19 cellular contexts compared by ENCODE assay signal in genomic region chr3:139226731-139227130, GRCh38.
"Had no signal": no experiment of that assay in that cellular context is flagged by ENCODE, and none has a peak within 500 bp of the region (broad histone marks: within the 10 kb centered on the region; RNA-seq: fewer than 3 reads in every experiment).

No MANE protein-coding gene starts in this region.

- H3K4me2 ChIP-seq: hepatocyte had no signal

- H3K4me3 ChIP-seq: colonic mucosa, dorsolateral prefrontal cortex, hepatocyte, spleen, upper lobe of left lung had no signal

- H2AFZ ChIP-seq: hepatocyte had no signal

- ATAC-seq: activated CD4-positive, alpha-beta T cell treated with anti-CD3 and anti-CD28 coated beads for 36 hours; effector memory CD8-positive, alpha-beta T cell; esophagus mucosa; natural killer cell treated with Interleukin-12 subunit alpha and Interleukin-12 subunit beta and Interleukin-15 and Interleukin-18, amount 100 ng/mL, for 72 hours; WTC11 had no signal

- H3K79me2 ChIP-seq: hepatocyte had no signal

- H3K27me3 ChIP-seq: colonic mucosa, hepatocyte, neutrophil, upper lobe of left lung had no signal

- H3K27ac ChIP-seq: colonic mucosa, dorsolateral prefrontal cortex, hepatocyte, neutrophil, spleen, upper lobe of left lung had no signal

- H3K9me3 ChIP-seq: colonic mucosa, neutrophil, spleen, upper lobe of left lung had no signal

- H3K36me3 ChIP-seq: colonic mucosa, neutrophil, spleen, upper lobe of left lung had no signal

- H3K4me1 ChIP-seq: colonic mucosa, spleen, upper lobe of left lung had no signal

- DNase-seq: activated CD4-positive, alpha-beta memory T cell treated with anti-CD3 and anti-CD28 coated beads for 36 hours; activated CD4-positive, alpha-beta T cell treated with anti-CD3 and anti-CD28 coated beads for 36 hours; activated naive CD4-positive, alpha-beta T cell treated with anti-CD3 and anti-CD28 coated beads for 36 hours; activated T-cell treated with anti-CD3 and anti-CD28 coated beads, Interleukin-2, amount 50 U/mL, for 48 hours; colonic mucosa; dorsolateral prefrontal cortex; effector memory CD8-positive, alpha-beta T cell; glutamatergic neuron; immature natural killer cell; spleen; stimulated activated CD4-positive, alpha-beta T cell treated with anti-CD3 and anti-CD28 coated beads, Interleukin-4, amount 100 ng/mL, for 1 hour; stimulated activated naive CD4-positive, alpha-beta T cell treated with Interleukin-2 at 50 U/mL for 16 hours; T1000 had no signal
